In the genomic region with DNA sequence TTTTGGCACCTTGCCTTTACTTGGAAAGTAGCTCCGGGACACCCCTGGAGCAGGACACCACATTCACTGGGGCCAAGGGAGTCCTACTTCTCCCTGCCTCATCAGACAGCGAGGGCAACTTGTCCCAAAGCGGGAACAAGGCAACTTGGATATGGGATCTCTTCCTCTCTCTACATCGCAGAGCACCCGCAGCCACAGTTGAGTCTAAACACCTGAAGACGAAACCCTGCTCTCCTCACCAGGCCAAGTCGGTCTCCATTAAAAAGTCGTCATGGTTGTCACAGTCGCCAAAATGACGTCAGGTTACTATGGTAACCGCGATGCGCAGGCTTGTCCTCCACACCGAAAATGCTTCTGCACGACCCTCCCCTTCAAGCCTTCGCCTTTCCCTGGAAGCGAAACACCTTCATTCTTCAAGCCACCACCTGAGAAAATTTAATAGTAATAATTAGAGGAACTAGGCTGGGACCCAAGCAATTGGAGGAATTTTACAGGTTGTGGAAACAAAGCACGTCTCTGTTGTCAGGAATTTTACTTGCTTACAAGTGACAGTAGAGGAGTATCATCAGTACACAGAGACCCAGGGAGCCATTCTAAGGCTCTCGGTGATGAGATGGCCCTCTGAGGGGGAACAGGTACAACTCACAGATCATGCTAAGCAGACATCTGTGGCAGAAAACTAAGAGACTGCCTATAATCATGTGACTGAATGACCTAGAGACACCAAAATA, we compare ENCODE assay signal across 9 cellular contexts. TPM values are rescaled to one million over a fixed set of nuclear protein-coding genes. Genes with fewer than 3 reads are reported as not detected.
A peak's percentile ranks its signal among the peaks of the same experiment; 100 is the strongest.
DNase-seq lines count a peak whose midpoint lies in the region; ATAC-seq and TF ChIP-seq lines count a peak whose summit lies in the region.
"Had no signal": no experiment of that assay in that cellular context is flagged by ENCODE, and none has a peak within 500 bp of the region (broad histone marks: within the 10 kb centered on the region; RNA-seq: fewer than 3 reads in every experiment).

No MANE protein-coding gene starts in this region.

- H3K4me3 Mint-ChIP-seq in natural killer cell treated with Interleukin-12 subunit alpha and Interleukin-12 subunit beta and Interleukin-15 and Interleukin-18, amount 100 ng/mL, for 72 hours = peak overlapping the region; percentile 88
- H3K4me3 Mint-ChIP-seq in stimulated activated naive CD8-positive, alpha-beta T cell treated with anti-CD3 and anti-CD28 coated beads, Interleukin-15, Interleukin-2, amounts not matched to agents 100 ng/mL and 50 ng/mL, for 24 hours = peak overlapping the region; percentile 93

- H3K9ac ChIP-seq in DND-41 (ENCODE audit: low read depth, low read length) (peak overlapping the region; percentile 63), MM.1S (ENCODE audit: low read length) (peak overlapping the region; percentile 77)

- ATAC-seq in DND-41 (ENCODE audit: insufficient read depth, low read depth) (peak; percentile 92), GM21576 (IDR thresholded peaks at IDR 0.05; ENCODE audit: unreplicated experiment) (peak; percentile 95)
- peak; percentile 58 to 76 for ATAC-seq in natural killer cell treated with Interleukin-12 subunit alpha and Interleukin-12 subunit beta and Interleukin-15 and Interleukin-18, amount 100 ng/mL, for 72 hours
- ATAC-seq: Panc1 had no signal

- H3K36me3 Mint-ChIP-seq in natural killer cell treated with Interleukin-12 subunit alpha and Interleukin-12 subunit beta and Interleukin-15 and Interleukin-18, amount 100 ng/mL, for 72 hours = no peaks in the 10 kb centered on the region
- H3K36me3 Mint-ChIP-seq in stimulated activated naive CD8-positive, alpha-beta T cell treated with anti-CD3 and anti-CD28 coated beads, Interleukin-15, Interleukin-2, amounts not matched to agents 100 ng/mL and 50 ng/mL, for 24 hours (ENCODE audit: low read depth) = no peaks in the 10 kb centered on the region

- no peaks in the 10 kb centered on the region for H3K9me3 Mint-ChIP-seq in natural killer cell treated with Interleukin-12 subunit alpha and Interleukin-12 subunit beta and Interleukin-15 and Interleukin-18, amount 100 ng/mL, for 72 hours
- no peaks in the 10 kb centered on the region for H3K9me3 Mint-ChIP-seq in stimulated activated naive CD8-positive, alpha-beta T cell treated with anti-CD3 and anti-CD28 coated beads, Interleukin-15, Interleukin-2, amounts not matched to agents 100 ng/mL and 50 ng/mL, for 24 hours

- no peaks in the 10 kb centered on the region for H3K9me2 ChIP-seq in MM.1S (replicated peaks; ENCODE audit: insufficient read depth, low read length)

- no peaks in the 10 kb centered on the region for H3K36me3 ChIP-seq in DND-41 (ENCODE audit: insufficient read depth, low read length)
- H3K36me3 ChIP-seq in MM.1S (replicated peaks; ENCODE audit: insufficient read depth, low read length) = no peaks in the 10 kb centered on the region

- TF ChIP-seq CTCF in DND-41 (IDR thresholded peaks at IDR 0.05; ENCODE audit: borderline replicate concordance, extremely low read depth, low read length, poor library complexity, severe bottlenecking) = no peak
- no peak for TF ChIP-seq CTCF in MM.1S (IDR thresholded peaks at IDR 0.05; ENCODE audit: low read length)
- no peak for TF ChIP-seq CTCF in epithelial cell of proximal tubule (conservative IDR thresholded peaks at IDR 0.05; ENCODE audit: low read depth, low read length)

- H3K4me3 ChIP-seq in DND-41 (ENCODE audit: low read depth in 1 of 2, low read length in 2 of 2) (peak overlapping the region; percentile 37 to 87), MM.1S (ENCODE audit: low read length) (peak overlapping the region; percentile 70), epithelial cell of proximal tubule (ENCODE audit: low read depth, low read length) (peak overlapping the region; percentile 58)

- H3K27ac ChIP-seq in DND-41 (ENCODE audit: low read length) = peak overlapping the region; percentile 66
- peak overlapping the region; percentile 43; the same call in 1 of the 2 replicates for H3K27ac ChIP-seq in MM.1S (ENCODE audit: low read length)

- H3F3A ChIP-seq in MM.1S (ENCODE audit: insufficient read depth, low read length) = no peaks in the 10 kb centered on the region

- peak overlapping the region; percentile 46 to 81 for H3K27ac Mint-ChIP-seq in natural killer cell treated with Interleukin-12 subunit alpha and Interleukin-12 subunit beta and Interleukin-15 and Interleukin-18, amount 100 ng/mL, for 72 hours
- peak overlapping the region; percentile 87 for H3K27ac Mint-ChIP-seq in stimulated activated naive CD8-positive, alpha-beta T cell treated with anti-CD3 and anti-CD28 coated beads, Interleukin-15, Interleukin-2, amounts not matched to agents 100 ng/mL and 50 ng/mL, for 24 hours

- peak; percentile 71 for DNase-seq in DND-41
- DNase-seq in MM.1S = peak; percentile 80
- peak; percentile 2 to 22 (median 12) for DNase-seq in activated CD8-positive, alpha-beta memory T cell treated with anti-CD3 and anti-CD28 coated beads for 48 hours (ENCODE audit: low read depth in 2 of 3, low spot score in 2 of 3)
- DNase-seq in epithelial cell of proximal tubule (ENCODE audit: low read depth) = no peak
- DNase-seq in natural killer cell treated with Interleukin-12 subunit alpha and Interleukin-12 subunit beta and Interleukin-15 and Interleukin-18, amount 100 ng/mL, for 72 hours (ENCODE audit: low spot score) = no peak
- DNase-seq in NCI-H128 (lab: John Stamatoyannopoulos, UW; ENCODE audit: unreplicated experiment) = no peak

- H3K79me2 ChIP-seq in DND-41 (ENCODE audit: insufficient read depth, low read length) (no peaks in the 10 kb centered on the region), MM.1S (ENCODE audit: low read length) (no peaks in the 10 kb centered on the region)

- peaks cover 0 to 4% of the 10 kb centered on the region in 2 donors for H3K4me1 Mint-ChIP-seq in natural killer cell treated with Interleukin-12 subunit alpha and Interleukin-12 subunit beta and Interleukin-15 and Interleukin-18, amount 100 ng/mL, for 72 hours (ENCODE audit: low read depth in 2 of 2)
- H3K4me1 Mint-ChIP-seq in stimulated activated naive CD8-positive, alpha-beta T cell treated with anti-CD3 and anti-CD28 coated beads, Interleukin-15, Interleukin-2, amounts not matched to agents 100 ng/mL and 50 ng/mL, for 24 hours (ENCODE audit: low read depth) = peaks cover 16% of the 10 kb centered on the region

- no peaks in the 10 kb centered on the region for H3K9me3 ChIP-seq in DND-41 (ENCODE audit: insufficient read depth, low read length, severe bottlenecking)
- no peaks in the 10 kb centered on the region for H3K9me3 ChIP-seq in MM.1S (replicated peaks; ENCODE audit: insufficient read depth, low read length)

- H4K20me1 ChIP-seq in DND-41 (ENCODE audit: insufficient read depth, low read length) = no peaks in the 10 kb centered on the region
- no peaks in the 10 kb centered on the region for H4K20me1 ChIP-seq in MM.1S (ENCODE audit: insufficient read depth, low read length)

- H2AFZ ChIP-seq in DND-41 (ENCODE audit: low read depth, low read length) (peak overlapping the region; percentile 98), MM.1S (ENCODE audit: low read length) (peak overlapping the region; percentile 65)

- H3K27me3 ChIP-seq in DND-41 (ENCODE audit: insufficient read depth, low read length, poor library complexity) (no peaks in the 10 kb centered on the region), MM.1S (replicated peaks; ENCODE audit: insufficient read depth, low read length) (no peaks in the 10 kb centered on the region)

- peak overlapping the region; percentile 90 for H3K4me2 ChIP-seq in DND-41 (ENCODE audit: insufficient read depth, low read length)
- H3K4me2 ChIP-seq in MM.1S (ENCODE audit: low read depth, low read length) = peak overlapping the region; percentile 77

- peaks cover 0 to 25% of the 10 kb centered on the region in 2 donors for H3K27me3 Mint-ChIP-seq in natural killer cell treated with Interleukin-12 subunit alpha and Interleukin-12 subunit beta and Interleukin-15 and Interleukin-18, amount 100 ng/mL, for 72 hours
- H3K27me3 Mint-ChIP-seq in stimulated activated naive CD8-positive, alpha-beta T cell treated with anti-CD3 and anti-CD28 coated beads, Interleukin-15, Interleukin-2, amounts not matched to agents 100 ng/mL and 50 ng/mL, for 24 hours = no peaks in the 10 kb centered on the region

- H3K4me1 ChIP-seq in DND-41 (ENCODE audit: insufficient read depth, low read length) = peaks cover 14% of the 10 kb centered on the region
- H3K4me1 ChIP-seq in MM.1S (ENCODE audit: low read length) = peaks cover 30% of the 10 kb centered on the region

RNA-seq across cellular contexts. Expression of a gene that starts 30.5 kb away (rescaled TPM):
- 36.5 and 39.4 TPM in 2 replicates for total RNA-seq in epithelial cell of proximal tubule
- 1 to 10 TPM; 4.0 to 8.2 TPM for total RNA-seq in natural killer cell treated with Interleukin-12 subunit alpha and Interleukin-12 subunit beta and Interleukin-15 and Interleukin-18, amount 100 ng/mL, for 72 hours

RNA-seq across cellular contexts. Expression of a gene that starts 35.6 kb away (rescaled TPM):
- 0.07 and 0.23 TPM in 2 replicates for total RNA-seq in epithelial cell of proximal tubule
- under 1 TPM in 1 of 2 donors, not detected in 1; 0.31 TPM for total RNA-seq in natural killer cell treated with Interleukin-12 subunit alpha and Interleukin-12 subunit beta and Interleukin-15 and Interleukin-18, amount 100 ng/mL, for 72 hours

RNA-seq across cellular contexts. Expression of a gene that starts 52.9 kb away (rescaled TPM):
- 10.1 and 28.7 TPM in 2 replicates for total RNA-seq in epithelial cell of proximal tubule
- total RNA-seq in natural killer cell treated with Interleukin-12 subunit alpha and Interleukin-12 subunit beta and Interleukin-15 and Interleukin-18, amount 100 ng/mL, for 72 hours = 1 to 10 TPM; 4.6 to 5.4 TPM

Comparison
In these comparisons a context has a peak if more than half of its experiments do, and no peak if none do; other contexts are left out.
1. DNase-seq: peak in DND-41 (single experiment), MM.1S (single experiment) and activated CD8-positive, alpha-beta memory T cell treated with anti-CD3 and anti-CD28 coated beads for 48 hours (3 of 3); none in epithelial cell of proximal tubule (single experiment), natural killer cell treated with Interleukin-12 subunit alpha and Interleukin-12 subunit beta and Interleukin-15 and Interleukin-18, amount 100 ng/mL, for 72 hours (single experiment) and NCI-H128 (single experiment).
2. Peak in every context shown above with its lines, with median percentiles within 50 percentile points of each other: ATAC-seq and H3K4me3 ChIP-seq.